1 cellular context compared by ENCODE assay signal in the genomic region with DNA sequence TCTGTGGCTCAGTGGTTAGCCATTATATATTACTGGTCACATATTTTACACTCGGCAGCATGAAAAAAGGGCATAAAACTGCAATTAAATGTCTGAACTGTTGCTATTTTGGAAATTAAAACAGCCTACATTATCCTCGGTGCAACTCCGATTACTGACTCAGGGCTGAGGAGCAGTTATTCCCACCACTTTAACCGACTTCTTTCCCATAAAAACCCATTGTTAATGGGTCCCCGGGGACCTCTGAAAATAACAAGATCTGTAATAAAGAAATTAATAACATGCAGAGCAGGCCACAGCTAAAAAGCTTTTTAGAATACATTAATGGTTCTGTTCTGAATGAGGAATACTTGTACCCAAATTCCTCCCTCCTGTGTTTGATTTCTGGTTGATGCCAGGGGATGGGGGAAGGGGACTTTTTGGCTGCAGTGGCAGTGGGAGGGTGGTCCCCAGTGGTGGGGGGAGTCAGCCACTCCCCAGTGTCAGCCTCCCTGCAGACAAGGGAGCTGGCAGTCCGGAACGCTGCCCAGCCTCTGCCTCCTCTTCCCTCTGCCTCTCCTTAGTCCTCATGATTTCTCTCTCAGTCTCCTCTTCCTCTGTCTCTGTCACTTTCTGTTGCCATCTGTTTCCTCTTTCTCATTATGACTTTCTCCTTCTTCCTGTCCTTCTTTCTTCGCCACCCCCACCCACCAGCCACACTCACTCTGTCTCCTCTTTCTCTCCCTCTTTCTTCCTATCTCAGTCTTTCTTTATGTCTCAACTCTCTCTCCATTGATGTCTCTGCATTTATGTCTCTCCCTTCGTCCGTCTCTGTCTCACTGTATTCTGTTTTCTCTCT.
TF ChIP-seq lines count a peak whose summit lies in the region.

No MANE protein-coding gene starts in this region.

TF ChIP-seq in SK-N-SH, 30 proteins besides CTCF, POLR2A, EP300 and RAD21 (continued from another document):
- TF ChIP-seq, protein P1, sequence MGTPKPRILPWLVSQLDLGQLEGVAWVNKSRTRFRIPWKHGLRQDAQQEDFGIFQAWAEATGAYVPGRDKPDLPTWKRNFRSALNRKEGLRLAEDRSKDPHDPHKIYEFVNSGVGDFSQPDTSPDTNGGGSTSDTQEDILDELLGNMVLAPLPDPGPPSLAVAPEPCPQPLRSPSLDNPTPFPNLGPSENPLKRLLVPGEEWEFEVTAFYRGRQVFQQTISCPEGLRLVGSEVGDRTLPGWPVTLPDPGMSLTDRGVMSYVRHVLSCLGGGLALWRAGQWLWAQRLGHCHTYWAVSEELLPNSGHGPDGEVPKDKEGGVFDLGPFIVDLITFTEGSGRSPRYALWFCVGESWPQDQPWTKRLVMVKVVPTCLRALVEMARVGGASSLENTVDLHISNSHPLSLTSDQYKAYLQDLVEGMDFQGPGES (IDR thresholded peaks at IDR 0.05; ENCODE audit: low read depth, low read length): no peak
- TF ChIP-seq, protein P2, sequence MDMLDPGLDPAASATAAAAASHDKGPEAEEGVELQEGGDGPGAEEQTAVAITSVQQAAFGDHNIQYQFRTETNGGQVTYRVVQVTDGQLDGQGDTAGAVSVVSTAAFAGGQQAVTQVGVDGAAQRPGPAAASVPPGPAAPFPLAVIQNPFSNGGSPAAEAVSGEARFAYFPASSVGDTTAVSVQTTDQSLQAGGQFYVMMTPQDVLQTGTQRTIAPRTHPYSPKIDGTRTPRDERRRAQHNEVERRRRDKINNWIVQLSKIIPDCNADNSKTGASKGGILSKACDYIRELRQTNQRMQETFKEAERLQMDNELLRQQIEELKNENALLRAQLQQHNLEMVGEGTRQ (IDR thresholded peaks at IDR 0.05; ENCODE audit: borderline replicate concordance, low read depth, low read length): no peak
- TF ChIP-seq, protein P3, sequence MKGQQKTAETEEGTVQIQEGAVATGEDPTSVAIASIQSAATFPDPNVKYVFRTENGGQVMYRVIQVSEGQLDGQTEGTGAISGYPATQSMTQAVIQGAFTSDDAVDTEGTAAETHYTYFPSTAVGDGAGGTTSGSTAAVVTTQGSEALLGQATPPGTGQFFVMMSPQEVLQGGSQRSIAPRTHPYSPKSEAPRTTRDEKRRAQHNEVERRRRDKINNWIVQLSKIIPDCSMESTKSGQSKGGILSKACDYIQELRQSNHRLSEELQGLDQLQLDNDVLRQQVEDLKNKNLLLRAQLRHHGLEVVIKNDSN (IDR thresholded peaks at IDR 0.05; ENCODE audit: borderline replicate concordance, low read depth): no peak
- TF ChIP-seq ELF1 (IDR thresholded peaks at IDR 0.05): no peak
- no peak for TF ChIP-seq RFX5 (IDR thresholded peaks at IDR 0.05; ENCODE audit: low read length)
- no peak for TF ChIP-seq FOSL2 (IDR thresholded peaks at IDR 0.05; ENCODE audit: borderline replicate concordance, low read depth)
